ENCODE assay signal across 29 cellular contexts in the genomic region with DNA sequence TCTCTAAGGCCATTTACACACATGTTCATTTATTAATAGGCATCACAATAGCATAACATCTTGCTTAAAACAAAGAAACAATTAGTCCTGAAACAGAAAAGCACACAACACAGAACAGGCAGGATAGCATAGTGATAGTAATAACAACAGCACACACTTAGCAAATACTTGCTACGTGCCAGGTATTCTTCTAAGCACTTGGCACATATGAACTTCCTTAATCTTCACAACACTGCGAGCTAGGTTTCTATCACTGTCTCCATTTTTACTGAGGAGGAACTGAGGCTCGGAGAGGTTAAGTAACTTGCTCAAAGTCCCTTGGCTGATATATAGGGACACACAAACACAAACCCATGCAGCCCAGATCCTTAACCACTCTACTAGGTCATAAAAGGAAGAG.
"Had no signal": no experiment of that assay in that cellular context is flagged by ENCODE, and none has a peak within 500 bp of the region (broad histone marks: within the 10 kb centered on the region; RNA-seq: fewer than 3 reads in every experiment).

No MANE protein-coding gene starts in this region.

- H2AFZ ChIP-seq: hepatocyte had no signal

- H3K36me3 Mint-ChIP-seq: activated naive CD8-positive, alpha-beta T cell; mesothelial cell of epicardium; natural killer cell treated with Interleukin-12 subunit alpha and Interleukin-12 subunit beta and Interleukin-15 and Interleukin-18, amount 100 ng/mL, for 72 hours; WTC11 had no signal

- DNase-seq: activated CD4-positive, alpha-beta T cell treated with anti-CD3 and anti-CD28 coated beads for 36 hours; activated CD4-positive, alpha-beta T cell treated with anti-CD3 and anti-CD28 coated beads, Interleukin-2, amount 50 U/mL, for 4 hours; activated CD8-positive, alpha-beta memory T cell treated with anti-CD3 and anti-CD28 coated beads for 24 hours; activated CD8-positive, alpha-beta memory T cell treated with anti-CD3 and anti-CD28 coated beads, Interleukin-2, amount 50 U/mL, for 48 hours; activated naive CD4-positive, alpha-beta T cell; activated T-cell treated with anti-CD3 and anti-CD28 coated beads, Interleukin-2, amount 50 U/mL, for 4 hours; adrenal gland; brain microvascular endothelial cell; caudate nucleus; dermis blood vessel endothelial cell; effector memory CD4-positive, alpha-beta T cell; foreskin melanocyte; kidney glomerular epithelial cell; left lung; ovary; right cardiac atrium; stimulated activated CD4-positive, alpha-beta T cell treated with anti-CD3 and anti-CD28 coated beads, Interleukin-4, amount 100 ng/mL, for 24 hours; substantia nigra; thyroid gland; upper lobe of right lung had no signal

- H3K27ac Mint-ChIP-seq: activated CD4-positive, alpha-beta T cell treated with anti-CD3 and anti-CD28 coated beads for 36 hours; activated naive CD8-positive, alpha-beta T cell; activated T-helper 2 cell treated with anti-CD3 and anti-CD28 coated beads, Interferon-gamma antibody, Interleukin-2, Interleukin-4, amounts not matched to agents 10 μg/mL and 5 μg/mL and 100 μg/mL, durations not matched to agents 14 hours and 24 hours and 36 hours; mesothelial cell of epicardium; natural killer cell treated with Interleukin-12 subunit alpha and Interleukin-12 subunit beta and Interleukin-15 and Interleukin-18, amount 100 ng/mL, for 72 hours; stimulated activated naive CD8-positive, alpha-beta T cell treated with anti-CD3 and anti-CD28 coated beads, Interleukin-15, Interleukin-2, amounts not matched to agents 100 ng/mL and 50 ng/mL, for 24 hours; WTC11 had no signal

- H3K27ac ChIP-seq: adrenal gland, ascending aorta, brain microvascular endothelial cell, hepatocyte, left lung, ovary, thyroid gland, upper lobe of right lung had no signal

- H3K4me1 Mint-ChIP-seq: WTC11 had no signal

- H3K36me3 ChIP-seq: adrenal gland, ascending aorta, brain microvascular endothelial cell, left lung, ovary, thyroid gland, upper lobe of right lung had no signal

- H3K4me3 ChIP-seq: adrenal gland, ascending aorta, hepatocyte, left lung, lung, ovary, thyroid gland, upper lobe of right lung had no signal

- H3K79me2 ChIP-seq: hepatocyte had no signal

- H3K9me3 Mint-ChIP-seq: activated T-cell treated with anti-CD3 and anti-CD28 coated beads, Interleukin-2, amount 50 U/mL, for 4 hours; activated T-helper 2 cell treated with anti-CD3 and anti-CD28 coated beads, Interferon-gamma antibody, Interleukin-2, Interleukin-4, amounts not matched to agents 10 μg/mL and 5 μg/mL and 100 μg/mL, durations not matched to agents 14 hours and 24 hours and 36 hours; stimulated activated naive CD8-positive, alpha-beta T cell treated with anti-CD3 and anti-CD28 coated beads, Interleukin-15, Interleukin-2, amounts not matched to agents 100 ng/mL and 50 ng/mL, for 24 hours; WTC11 had no signal

- H3K9me3 ChIP-seq: adrenal gland, ascending aorta, left lung, ovary, thyroid gland, upper lobe of right lung had no signal

- ATAC-seq: activated CD4-positive, alpha-beta T cell treated with anti-CD3 and anti-CD28 coated beads for 36 hours; activated T-cell treated with anti-CD3 and anti-CD28 coated beads, Interleukin-2, amount 50 U/mL, for 4 hours; left lung; natural killer cell treated with Interleukin-12 subunit alpha and Interleukin-12 subunit beta and Interleukin-15 and Interleukin-18, amount 100 ng/mL, for 72 hours; right cardiac atrium; upper lobe of right lung; WTC11 had no signal

- H3K4me3 Mint-ChIP-seq: activated CD4-positive, alpha-beta T cell treated with anti-CD3 and anti-CD28 coated beads for 36 hours; activated naive CD8-positive, alpha-beta T cell; activated T-cell treated with anti-CD3 and anti-CD28 coated beads, Interleukin-2, amount 50 U/mL, for 4 hours; mesothelial cell of epicardium; natural killer cell treated with Interleukin-12 subunit alpha and Interleukin-12 subunit beta and Interleukin-15 and Interleukin-18, amount 100 ng/mL, for 72 hours; stimulated activated naive CD8-positive, alpha-beta T cell treated with anti-CD3 and anti-CD28 coated beads, Interleukin-15, Interleukin-2, amounts not matched to agents 100 ng/mL and 50 ng/mL, for 24 hours; WTC11 had no signal

- H3K27me3 Mint-ChIP-seq: activated naive CD8-positive, alpha-beta T cell; natural killer cell treated with Interleukin-12 subunit alpha and Interleukin-12 subunit beta and Interleukin-15 and Interleukin-18, amount 100 ng/mL, for 72 hours; stimulated activated naive CD8-positive, alpha-beta T cell treated with anti-CD3 and anti-CD28 coated beads, Interleukin-15, Interleukin-2, amounts not matched to agents 100 ng/mL and 50 ng/mL, for 24 hours had no signal

- H3K4me2 ChIP-seq: hepatocyte had no signal

- H3K27me3 ChIP-seq: adrenal gland, ascending aorta, brain microvascular endothelial cell, hepatocyte, left lung, ovary, thyroid gland, upper lobe of right lung had no signal
